Comparison of ENCODE assay signal across 21 cellular contexts in the genomic region with DNA sequence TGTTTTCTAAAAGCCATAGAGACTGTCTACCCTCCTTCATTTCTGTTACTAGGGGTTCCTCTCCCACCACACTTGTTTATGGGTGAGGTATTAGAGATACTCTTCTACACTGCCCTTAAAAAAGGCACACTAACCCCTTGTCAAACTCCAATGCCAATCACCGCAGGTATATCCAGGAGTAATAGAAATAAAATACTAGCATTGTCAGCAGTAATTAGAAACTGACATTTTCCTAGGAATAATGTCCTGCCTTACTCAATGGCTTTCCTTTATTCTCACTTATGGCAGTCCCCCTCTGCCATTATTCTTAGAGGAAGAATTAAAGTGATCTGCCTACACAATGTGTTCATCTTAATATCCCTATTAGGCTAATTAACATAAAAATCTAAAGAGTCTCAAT. TPM values are rescaled to one million over a fixed set of nuclear protein-coding genes. Genes with fewer than 3 reads are reported as not detected.
DNase-seq lines count a peak whose midpoint lies in the region; ATAC-seq, FAIRE-seq and TF ChIP-seq lines count a peak whose summit lies in the region.
"Had no signal": no experiment of that assay in that cellular context is flagged by ENCODE, and none has a peak within 500 bp of the region (broad histone marks: within the 10 kb centered on the region; RNA-seq: fewer than 3 reads in every experiment).

No MANE protein-coding gene starts in this region.

- H3K4me3 ChIP-seq in MM.1S (ENCODE audit: low read length) (no peak overlapping the region), neuron (ENCODE audit: low read length) (no peak overlapping the region)
- H3K4me3 ChIP-seq: BLaER1, GM12878, GM23338 had no signal

- peaks cover 15% of the 10 kb centered on the region for H3F3A ChIP-seq in MM.1S (ENCODE audit: insufficient read depth, low read length)

- H3K27ac ChIP-seq in MM.1S (ENCODE audit: low read length), result no peak overlapping the region
- H3K27ac ChIP-seq: BLaER1, C4-2B had no signal

- no peaks in the 10 kb centered on the region for H3K9me2 ChIP-seq in MM.1S (replicated peaks; ENCODE audit: insufficient read depth, low read length)

- DNase-seq in GM12892 (ENCODE audit: insufficient read length), result no peak
- peak; percentile 4 for DNase-seq in MM.1S
- DNase-seq in NCI-H2196 (lab: John Stamatoyannopoulos, UW; ENCODE audit: unreplicated experiment), result no peak
- DNase-seq: CD4-positive, CD25-positive, alpha-beta regulatory T cell; CD8-positive, alpha-beta T cell; DMS 273 treated with DMSO at 0.1 percent for 48 hours; DMS79; EL; GDM1; H9; HFFc6 had no signal

- no peak overlapping the region for H3K9ac ChIP-seq in MM.1S (ENCODE audit: low read length)
- H3K9ac ChIP-seq: BLaER1 had no signal

- H3K36me3 ChIP-seq in MM.1S (replicated peaks; ENCODE audit: insufficient read depth, low read length), result no peaks in the 10 kb centered on the region
- no peaks in the 10 kb centered on the region for H3K36me3 ChIP-seq in neuron (ENCODE audit: insufficient read depth, low read length)
- H3K36me3 ChIP-seq: BLaER1 had no signal

- H3K4me1 ChIP-seq in MM.1S (ENCODE audit: low read length), result no peaks in the 10 kb centered on the region
- H3K4me1 ChIP-seq in neuron (ENCODE audit: insufficient read depth, low read length), result peaks cover 20% of the 10 kb centered on the region

- no peak for TF ChIP-seq CTCF in MM.1S (IDR thresholded peaks at IDR 0.05; ENCODE audit: low read length)

- no peak for ATAC-seq in HG03520 (IDR thresholded peaks at IDR 0.05; ENCODE audit: unreplicated experiment)
- no peak for ATAC-seq in HG02970 (IDR thresholded peaks at IDR 0.05; ENCODE audit: low FRiP score, unreplicated experiment)
- ATAC-seq: CD8-positive, alpha-beta T cell; GM12878; GM23338 had no signal

- H3K79me2 ChIP-seq in MM.1S (ENCODE audit: low read length), result peaks cover under 1% of the 10 kb centered on the region

- H3K27me3 ChIP-seq in MM.1S (replicated peaks; ENCODE audit: insufficient read depth, low read length) (no peaks in the 10 kb centered on the region), neuron (ENCODE audit: insufficient read depth, low read length) (no peaks in the 10 kb centered on the region)
- H3K27me3 ChIP-seq: BLaER1 had no signal

- H3K9me3 ChIP-seq in MM.1S (replicated peaks; ENCODE audit: insufficient read depth, low read length) (no peaks in the 10 kb centered on the region), neuron (ENCODE audit: low read length) (peaks cover 3% of the 10 kb centered on the region)

- no peaks in the 10 kb centered on the region for H4K20me1 ChIP-seq in MM.1S (ENCODE audit: insufficient read depth, low read length)
- H4K20me1 ChIP-seq: BLaER1 had no signal

- no peak overlapping the region for H3K4me2 ChIP-seq in MM.1S (ENCODE audit: low read depth, low read length)
- H3K4me2 ChIP-seq: BLaER1, GM23338 had no signal

- no peak for TF ChIP-seq POLR2A in GM12892 (IDR thresholded peaks at IDR 0.05; ENCODE audit: low read depth, low read length)

- no peak overlapping the region for H2AFZ ChIP-seq in MM.1S (ENCODE audit: low read length)
- peak overlapping the region; percentile 27 for H2AFZ ChIP-seq in neuron (ENCODE audit: low read depth, low read length)
- H2AFZ ChIP-seq: GM23338 had no signal

- peak; percentile 46 for FAIRE-seq in GM12892 (lab: Jason Lieb, UNC)
- FAIRE-seq: D721Med, GM12878, GM18507 had no signal

RNA-seq across cellular contexts. Expression of gene BUB1, which starts 5.0 kb away (rescaled TPM):
- polyA plus RNA-seq in GM12892 (2012; ENCODE audit: missing spikeins), result 64.7 TPM

RNA-seq across cellular contexts. Expression of gene ACOXL, which starts 49.5 kb away (rescaled TPM):
- 6.1 TPM for polyA plus RNA-seq in GM12892 (2012; ENCODE audit: missing spikeins)
- polyA plus RNA-seq: AG04450 had no signal
